In genomic region chr17:72358465-72358864, GRCh38 we compare ENCODE assay signal across 18 cellular contexts.
DNase-seq lines count a peak whose midpoint lies in the region; ATAC-seq, FAIRE-seq and TF ChIP-seq lines count a peak whose summit lies in the region.
"Had no signal": no experiment of that assay in that cellular context is flagged by ENCODE, and none has a peak within 500 bp of the region (broad histone marks: within the 10 kb centered on the region; RNA-seq: fewer than 3 reads in every experiment).

No MANE protein-coding gene starts in this region.

- H2AFZ ChIP-seq in osteoblast (ENCODE audit: low read length), result no peak overlapping the region

- peaks cover 7% of the 10 kb centered on the region for H3K4me1 Mint-ChIP-seq in progenitor cell of endocrine pancreas (ENCODE audit: low read depth)
- H3K4me1 Mint-ChIP-seq: nephron; stimulated activated naive B cell treated with anti-CD40 and anti-IgM and Interleukin-4, amounts not matched to agents 10 μg/mL and 1 μg/mL and 100 μg/mL, for 72 hours had no signal

- H3K9me3 Mint-ChIP-seq in progenitor cell of endocrine pancreas (ENCODE audit: low read depth), result peaks cover 7% of the 10 kb centered on the region

- peaks cover 20% of the 10 kb centered on the region for H3K27me3 Mint-ChIP-seq in progenitor cell of endocrine pancreas
- H3K27me3 Mint-ChIP-seq: stimulated activated naive B cell treated with anti-CD40 and anti-IgM and Interleukin-4, amounts not matched to agents 10 μg/mL and 1 μg/mL and 100 μg/mL, for 72 hours had no signal

- peaks cover 4% of the 10 kb centered on the region for H3K36me3 Mint-ChIP-seq in progenitor cell of endocrine pancreas (ENCODE audit: insufficient read depth)

- peak overlapping the region; percentile 30 for H3K27ac ChIP-seq in osteoblast (ENCODE audit: low read depth, low read length)
- H3K27ac ChIP-seq: SJCRH30, upper lobe of right lung, VCaP had no signal

- H3K4me3 ChIP-seq in epithelial cell of esophagus (ENCODE audit: low read length) (no peak overlapping the region), osteoblast (ENCODE audit: insufficient read depth, low read length) (no peak overlapping the region)
- H3K4me3 ChIP-seq: SJCRH30, upper lobe of right lung had no signal

- H3K79me2 ChIP-seq in osteoblast (ENCODE audit: insufficient read depth, low read length), result no peaks in the 10 kb centered on the region

- no peak overlapping the region for H3K4me3 Mint-ChIP-seq in progenitor cell of endocrine pancreas (ENCODE audit: low read depth)
- H3K4me3 Mint-ChIP-seq: activated naive CD4-positive, alpha-beta T cell treated with anti-CD3 and anti-CD28 coated beads for 36 hours; nephron; stimulated activated naive B cell treated with anti-CD40 and anti-IgM and Interleukin-4, amounts not matched to agents 10 μg/mL and 1 μg/mL and 100 μg/mL, for 72 hours had no signal

- TF ChIP-seq CTCF in epithelial cell of esophagus (IDR thresholded peaks at IDR 0.05; ENCODE audit: insufficient read depth, low read depth, low read length, missing control alignments), result no peak
- no peak for TF ChIP-seq CTCF in osteoblast (IDR thresholded peaks at IDR 0.05; ENCODE audit: extremely low read depth, low read depth, low read length)
- TF ChIP-seq CTCF in progenitor cell of endocrine pancreas (IDR thresholded peaks at IDR 0.05; ENCODE audit: unreplicated experiment), result no peak

- peaks cover 30% of the 10 kb centered on the region for H3K4me1 ChIP-seq in osteoblast (ENCODE audit: insufficient read depth, low read length)
- H3K4me1 ChIP-seq: SJCRH30, upper lobe of right lung had no signal

- DNase-seq in GM03348 (ENCODE audit: low spot score) (peak; percentile 72), RCC 7860 (ENCODE audit: low spot score) (peak; percentile 86), epithelial cell of esophagus (ENCODE audit: low read depth) (peak; percentile 95), osteoblast (ENCODE audit: insufficient read length, low spot score, missing footprints) (no peak), progenitor cell of endocrine pancreas (ENCODE audit: low spot score, unreplicated experiment) (no peak), foreskin melanocyte (no peak), DMS153 (lab: John Stamatoyannopoulos, UW) (no peak)
- DNase-seq: activated naive CD4-positive, alpha-beta T cell treated with anti-CD3 and anti-CD28 coated beads for 36 hours; GOT3; NCI-H2029; right cardiac atrium; SJCRH30; stimulated activated CD4-positive, alpha-beta T cell treated with anti-CD3 and anti-CD28 coated beads, Interleukin-4, amount 100 ng/mL, for 4 hours; stimulated activated naive B cell treated with anti-CD40 and anti-IgM and Interleukin-4, amounts not matched to agents 10 μg/mL and 1 μg/mL and 100 μg/mL, for 72 hours; upper lobe of right lung had no signal

- no peak overlapping the region for H3K4me2 ChIP-seq in osteoblast (ENCODE audit: insufficient read depth, low read length)

- no peak overlapping the region for H3K27ac Mint-ChIP-seq in progenitor cell of endocrine pancreas
- H3K27ac Mint-ChIP-seq: activated naive CD4-positive, alpha-beta T cell treated with anti-CD3 and anti-CD28 coated beads for 36 hours; nephron; stimulated activated naive B cell treated with anti-CD40 and anti-IgM and Interleukin-4, amounts not matched to agents 10 μg/mL and 1 μg/mL and 100 μg/mL, for 72 hours had no signal

- peak; percentile 30 for FAIRE-seq in RCC 7860 (lab: Jason Lieb, UNC)

- H3K27me3 ChIP-seq in osteoblast (ENCODE audit: insufficient read depth, low read length), result no peaks in the 10 kb centered on the region
- H3K27me3 ChIP-seq: SJCRH30, upper lobe of right lung had no signal

- no peaks in the 10 kb centered on the region for H4K20me1 ChIP-seq in osteoblast (ENCODE audit: insufficient read depth, low read length)

- peaks cover 4% of the 10 kb centered on the region for H3K9me3 ChIP-seq in osteoblast (ENCODE audit: low read depth, low read length)
- H3K9me3 ChIP-seq: upper lobe of right lung had no signal

- ATAC-seq in GM21717 (IDR thresholded peaks at IDR 0.05; ENCODE audit: unreplicated experiment), result no peak
- ATAC-seq: right cardiac atrium; stimulated activated naive B cell treated with anti-CD40 and anti-IgM and Interleukin-4, amounts not matched to agents 10 μg/mL and 1 μg/mL and 100 μg/mL, for 72 hours; upper lobe of right lung had no signal

- H3K36me3 ChIP-seq in osteoblast (ENCODE audit: insufficient read depth, low read length), result no peaks in the 10 kb centered on the region
- H3K36me3 ChIP-seq: SJCRH30, upper lobe of right lung had no signal

Comparison
In these comparisons a context has a peak if more than half of its experiments do, and no peak if none do; other contexts are left out.
1. DNase-seq: peak in GM03348 (single experiment), RCC 7860 (single experiment) and epithelial cell of esophagus (single experiment); none in osteoblast (single experiment), progenitor cell of endocrine pancreas (single experiment), foreskin melanocyte (single experiment) and DMS153 (single experiment).